13 cellular contexts compared by ENCODE assay signal in genomic region chr12:55824726-55825125, GRCh38. TPM values are rescaled to one million over a fixed set of nuclear protein-coding genes. Genes with fewer than 3 reads are reported as not detected.
DNase-seq lines count a peak whose midpoint lies in the region; ATAC-seq, FAIRE-seq and TF ChIP-seq lines count a peak whose summit lies in the region.
"Had no signal": no experiment of that assay in that cellular context is flagged by ENCODE, and none has a peak within 500 bp of the region (broad histone marks: within the 10 kb centered on the region; RNA-seq: fewer than 3 reads in every experiment).

No MANE protein-coding gene starts in this region.

- POLR2A ChIA-PET in OCI-LY7 (lab: Charles Lee) = interaction anchor here (0.6 to 1.3 kb wide), 4 partner anchors 60 to 1263 kb away, joined by 3 to 5 read pairs (median 3); no protein-coding TSS in a partner anchor

- no peaks in the 10 kb centered on the region for H3K27me3 Mint-ChIP-seq in activated naive CD4-positive, alpha-beta T cell treated with anti-CD3 and anti-CD28 coated beads for 36 hours (ENCODE audit: low read depth)
- H3K27me3 Mint-ChIP-seq in brain = peaks cover 2% of the 10 kb centered on the region

- H3K9me2 ChIP-seq in OCI-LY7 (ENCODE audit: insufficient read depth, low read length) = no peaks in the 10 kb centered on the region

- no peaks in the 10 kb centered on the region for H3K9me3 Mint-ChIP-seq in activated naive CD4-positive, alpha-beta T cell treated with anti-CD3 and anti-CD28 coated beads for 36 hours
- H3K9me3 Mint-ChIP-seq in brain = peaks cover 0 to 2% (median 0%) of the 10 kb centered on the region in 5 experiments

- H3K27ac ChIP-seq in OCI-LY7 (ENCODE audit: low read depth, low read length, poor library complexity, severe bottlenecking) (peak overlapping the region; percentile 44), spleen (peak overlapping the region in 5 of 8 donors; percentile 9 to 37 (median 31)), kidney (ENCODE audit: low read depth in 2 of 2, low read length in 2 of 2) (no peak overlapping the region)

- DNase-seq in activated naive CD4-positive, alpha-beta T cell treated with anti-CD3 and anti-CD28 coated beads for 36 hours = peak; percentile 37
- DNase-seq in activated naive CD4-positive, alpha-beta T cell treated with Interleukin-2 at 50 U/mL for 16 hours = no peak
- no peak for DNase-seq in OCI-LY7 (ENCODE audit: low spot score)
- DNase-seq in spleen = no peak
- DNase-seq in SIG-M5 treated with dmso at 0.1 percent for 504 hours (lab: John Stamatoyannopoulos, UW; ENCODE audit: unreplicated experiment) = no peak
- no peak for DNase-seq in kidney
- DNase-seq: AML-193, GDM1, NCI-H1105 treated with DMSO at 0.1 percent for 48 hours, NCI-H69 had no signal

- intact Hi-C loops in activated naive CD4-positive, alpha-beta T cell treated with anti-CD3 and anti-CD28 coated beads for 36 hours (cut with micrococcal nuclease) = loop anchor here (5.0 kb wide), 1 partner anchor 513 kb away; the partner anchor contains the start of gene IL23A
- intact Hi-C loops in OCI-LY7 (cut with micrococcal nuclease; ENCODE audit: unreplicated experiment) (no loop called here), spleen (cut with DNase I; ENCODE audit: low total_unique reads) (no loop called here), kidney (cut with DNase I) (no loop called here)

- no TSS peak for BruUV-seq in OCI-LY7 (replicated peaks; lab: Mats Ljungman, UMichigan)

- H3K4me3 ChIP-seq in OCI-LY7 (ENCODE audit: low read depth, low read length, poor library complexity, severe bottlenecking) (peak overlapping the region; percentile 96), spleen (no peak overlapping the region), kidney (ENCODE audit: low read length in 2 of 2) (no peak overlapping the region)
- H3K4me3 ChIP-seq: cardiac muscle cell had no signal

- H3K36me3 ChIP-seq in OCI-LY7 (ENCODE audit: insufficient read depth, low read length) (peaks cover 71% of the 10 kb centered on the region), spleen (peaks cover 3 to 67% (median 38%) of the 10 kb centered on the region in 6 donors), kidney (ENCODE audit: control insufficient read depth in 1 of 2, insufficient read depth in 2 of 2, low read length in 2 of 2) (peaks cover 11 to 25% of the 10 kb centered on the region in 2 donors)

- peaks cover 48% of the 10 kb centered on the region for H3K4me1 Mint-ChIP-seq in activated naive CD4-positive, alpha-beta T cell treated with anti-CD3 and anti-CD28 coated beads for 36 hours (ENCODE audit: low read depth)
- peaks cover 48% of the 10 kb centered on the region for H3K4me1 Mint-ChIP-seq in brain

- H4K20me1 ChIP-seq in OCI-LY7 (ENCODE audit: insufficient read depth, low read length) = no peaks in the 10 kb centered on the region

- H3K9me3 ChIP-seq in OCI-LY7 (ENCODE audit: low read length) (no peaks in the 10 kb centered on the region), spleen (no peaks in the 10 kb centered on the region), kidney (ENCODE audit: control insufficient read depth in 1 of 2, low read length in 2 of 2) (no peaks in the 10 kb centered on the region)

- H3K36me3 Mint-ChIP-seq in activated naive CD4-positive, alpha-beta T cell treated with anti-CD3 and anti-CD28 coated beads for 36 hours (ENCODE audit: low read depth) = peaks cover 31% of the 10 kb centered on the region
- peaks cover 54% of the 10 kb centered on the region for H3K36me3 Mint-ChIP-seq in brain

- peak overlapping the region; percentile 96 for H3K4me2 ChIP-seq in OCI-LY7 (ENCODE audit: low read length)

- no peak overlapping the region for H3K9ac ChIP-seq in kidney (ENCODE audit: low read length in 2 of 2)

- no peak for FAIRE-seq in kidney (lab: Jason Lieb, UNC)

- ATAC-seq in GM18519 (IDR thresholded peaks at IDR 0.05; ENCODE audit: low FRiP score, unreplicated experiment) = no peak

- H2AFZ ChIP-seq in OCI-LY7 (ENCODE audit: low read length) = no peak overlapping the region

- WGBS in spleen, 5 donors = 71 to 84% (median 80%) methylated on average over 5 of the region's 5 CpGs

- no peaks in the 10 kb centered on the region for H3K27me3 ChIP-seq in spleen (replicated peaks in 1 of 7)
- H3K27me3 ChIP-seq: cardiac muscle cell had no signal

- TF ChIP-seq POLR2A in spleen (IDR thresholded peaks at IDR 0.05) = no peak

- no peak for TF ChIP-seq CTCF in OCI-LY7 (conservative IDR thresholded peaks at IDR 0.05; ENCODE audit: low read length)
- no peak for TF ChIP-seq CTCF in brain (conservative IDR thresholded peaks at IDR 0.05)
- TF ChIP-seq CTCF in spleen (IDR thresholded peaks at IDR 0.05 in 8 of 11, conservative IDR thresholded peaks at IDR 0.05 in 3 of 11) = no peak
- no peak for TF ChIP-seq CTCF in kidney (IDR thresholded peaks at IDR 0.05; ENCODE audit: borderline replicate concordance, extremely low read depth, insufficient read depth)

- peaks cover 55% of the 10 kb centered on the region for H3K79me2 ChIP-seq in OCI-LY7 (ENCODE audit: insufficient read depth, low read depth, low read length)

- H3K27ac Mint-ChIP-seq in activated naive CD4-positive, alpha-beta T cell treated with anti-CD3 and anti-CD28 coated beads for 36 hours = peak overlapping the region; percentile 90
- peak overlapping the region; percentile 25 to 86 (median 60) for H3K27ac Mint-ChIP-seq in brain

- CTCF ChIA-PET in activated naive CD4-positive, alpha-beta T cell treated with anti-CD3 and anti-CD28 coated beads for 36 hours (lab: Charles Lee) = interaction anchor here (0.6 to 2.6 kb wide), 7 partner anchors 20 to 115 kb away, joined by 3 to 17 read pairs (median 3); partner anchors contain the start of gene DGKA
- CTCF ChIA-PET in OCI-LY7 (lab: Charles Lee; ENCODE audit: unreplicated experiment) = interaction anchor here (0.5 to 0.7 kb wide), 3 partner anchors 158 to 171 kb away, joined by 3 to 12 read pairs (median 3); no protein-coding TSS in a partner anchor

- peak overlapping the region; percentile 41 for H3K4me3 Mint-ChIP-seq in activated naive CD4-positive, alpha-beta T cell treated with anti-CD3 and anti-CD28 coated beads for 36 hours
- peak overlapping the region; percentile 46 to 97 (median 69) for H3K4me3 Mint-ChIP-seq in brain

- H3K4me1 ChIP-seq in OCI-LY7 (ENCODE audit: insufficient read depth, low read length, poor library complexity, severe bottlenecking) (peaks cover 38% of the 10 kb centered on the region), spleen (peaks cover 30 to 56% (median 49%) of the 10 kb centered on the region in 6 donors), kidney (ENCODE audit: control insufficient read depth in 1 of 2, insufficient read depth in 1 of 2, low read depth in 1 of 2, low read length in 2 of 2) (peaks cover 12 to 14% of the 10 kb centered on the region in 2 donors)

RNA-seq across cellular contexts. Expression of gene DNAJC14, which starts 4.7 kb away (rescaled TPM):
- 10 to 100 TPM; 19.7 to 21.9 TPM for total RNA-seq in activated naive CD4-positive, alpha-beta T cell treated with anti-CD3 and anti-CD28 coated beads for 36 hours
- 50.8 and 60.9 TPM in 2 replicates for total RNA-seq in OCI-LY7 (2014; rRNA removed; shearing (Covaris generic))
- 52.3 and 59.3 TPM in 2 replicates for total RNA-seq in OCI-LY7 (2022)
- polyA plus RNA-seq in brain (ENCODE audit: insufficient read depth, low read depth, low replicate concordance) = 34.2 TPM
- 10 to 100 TPM; 28.2 to 45.0 (median 36.9) TPM for total RNA-seq in spleen
- 10 to 100 TPM; 10.6 to 23.3 (median 13.5) TPM for polyA plus RNA-seq in spleen
- total RNA-seq in kidney = 37.9 TPM
- 18.9 TPM for polyA plus RNA-seq in kidney (ENCODE audit: insufficient read depth, low read depth, low replicate concordance)

RNA-seq across cellular contexts. Expression of gene ORMDL2, which starts 6.9 kb away (rescaled TPM):
- total RNA-seq in activated naive CD4-positive, alpha-beta T cell treated with anti-CD3 and anti-CD28 coated beads for 36 hours = 10 to 100 TPM; 23.8 to 26.4 TPM
- 13.4 and 20.0 TPM in 2 replicates for total RNA-seq in OCI-LY7 (2014; rRNA removed; shearing (Covaris generic))
- 22.9 and 27.1 TPM in 2 replicates for total RNA-seq in OCI-LY7 (2022)
- polyA plus RNA-seq in brain (ENCODE audit: insufficient read depth, low read depth, low replicate concordance) = 40.8 TPM
- total RNA-seq in spleen = 10 to 100 TPM; 18.8 to 34.6 (median 27.9) TPM
- polyA plus RNA-seq in spleen = 10 to 100 TPM; 21.7 to 28.9 (median 28.1) TPM
- total RNA-seq in kidney = 51.2 TPM
- 75.9 TPM for polyA plus RNA-seq in kidney (ENCODE audit: insufficient read depth, low read depth, low replicate concordance)

RNA-seq across cellular contexts. Expression of gene SARNP, which starts 7.2 kb away (rescaled TPM):
- 100 to 1,000 TPM; 100 to 101 TPM for total RNA-seq in activated naive CD4-positive, alpha-beta T cell treated with anti-CD3 and anti-CD28 coated beads for 36 hours
- total RNA-seq in OCI-LY7 (2014; rRNA removed; shearing (Covaris generic)) = 86.1 and 161 TPM in 2 replicates
- total RNA-seq in OCI-LY7 (2022) (85.5 and 92.0 TPM in 2 replicates), spleen (10 to 100 TPM; 40.0 to 74.1 (median 46.3) TPM), kidney (51.1 TPM)
- polyA plus RNA-seq in brain (ENCODE audit: insufficient read depth, low read depth, low replicate concordance) (59.8 TPM), spleen (10 to 100 TPM; 72.4 to 97.6 (median 78.4) TPM), kidney (ENCODE audit: insufficient read depth, low read depth, low replicate concordance) (109 TPM)

RNA-seq across cellular contexts. Expression of gene MMP19, which starts 18.0 kb away (rescaled TPM):
- under 1 TPM in 1 of 2 experiments, not detected in 1; 0.10 TPM for total RNA-seq in activated naive CD4-positive, alpha-beta T cell treated with anti-CD3 and anti-CD28 coated beads for 36 hours
- not detected in 2 replicates for total RNA-seq in OCI-LY7 (2014; rRNA removed; shearing (Covaris generic))
- not detected in 2 replicates for total RNA-seq in OCI-LY7 (2022)
- polyA plus RNA-seq in brain (ENCODE audit: insufficient read depth, low read depth, low replicate concordance) = 0.15 TPM
- 100 to 1,000 TPM in 1 of 7 donors, 10 to 100 TPM in 6; 28.1 to 100 (median 72.2) TPM for total RNA-seq in spleen
- polyA plus RNA-seq in spleen = 10 to 100 TPM in 2 of 3 donors, 1 to 10 TPM in 1; 7.9 to 13.7 (median 10.5) TPM
- 8.8 TPM for total RNA-seq in kidney
- polyA plus RNA-seq in kidney (ENCODE audit: insufficient read depth, low read depth, low replicate concordance) = 2.0 TPM
- total RNA-seq: cardiac muscle cell had no signal

Comparison
In these comparisons a context has a peak if more than half of its experiments do, and no peak if none do; other contexts are left out.
1. H3K27ac ChIP-seq: peak in OCI-LY7 (single experiment) and spleen (5 of 8); none in kidney (0 of 2).